Comparison of ENCODE assay signal across 22 cellular contexts in the genomic region with DNA sequence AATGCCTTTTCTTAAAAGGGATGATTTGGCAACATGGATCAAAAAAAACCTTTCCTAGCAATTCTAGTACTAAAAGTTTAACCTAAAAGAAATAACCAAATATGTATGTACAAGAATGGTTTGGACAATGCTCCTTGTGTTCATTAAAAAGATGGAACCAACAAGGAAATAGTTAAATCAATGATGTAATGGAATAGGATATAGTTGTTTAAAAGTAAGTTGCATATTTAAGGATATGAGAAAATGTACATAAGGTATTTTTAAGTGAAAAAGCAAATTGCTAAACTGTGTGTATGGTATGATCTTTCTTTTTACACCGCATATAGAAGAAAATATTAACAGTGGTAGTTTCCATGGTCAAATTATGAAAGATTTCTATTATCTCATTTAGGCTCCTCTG. TPM values are rescaled to one million over a fixed set of nuclear protein-coding genes. Genes with fewer than 3 reads are reported as not detected.
DNase-seq lines count a peak whose midpoint lies in the region; ATAC-seq, FAIRE-seq and TF ChIP-seq lines count a peak whose summit lies in the region.
"Had no signal": no experiment of that assay in that cellular context is flagged by ENCODE, and none has a peak within 500 bp of the region (broad histone marks: within the 10 kb centered on the region; RNA-seq: fewer than 3 reads in every experiment).

No MANE protein-coding gene starts in this region.

- no peaks in the 10 kb centered on the region for H3K9me3 ChIP-seq in HepG2 (ENCODE audit: low read length)
- no peaks in the 10 kb centered on the region for H3K9me3 ChIP-seq in right lobe of liver
- H3K9me3 ChIP-seq: A549; BLaER1 treated with 17β-estradiol and CSF1 and Interleukin-3, amounts not matched to agents 10 nM and 100 nM; Caco-2 had no signal

- no peak overlapping the region for H2AFZ ChIP-seq in HepG2 (ENCODE audit: low read length)

- H3K9ac ChIP-seq in HepG2 (ENCODE audit: insufficient read depth, low read depth, low read length), result no peak overlapping the region
- H3K9ac ChIP-seq: BLaER1 treated with 17β-estradiol and CSF1 and Interleukin-3, amounts not matched to agents 10 nM and 100 nM had no signal

- no peak for TF ChIP-seq RAD21 in HepG2 (CRISPR knock-in tag; IDR thresholded peaks at IDR 0.05)

- in situ Hi-C loops in HepG2 (cut with HindIII; ENCODE audit: extremely low pct_ligation_motif_present, low pct_unique_long_range_greater_than_20kb), result no loop called here

- H4K20me1 ChIP-seq in HepG2 (ENCODE audit: insufficient read depth, low read length), result no peaks in the 10 kb centered on the region
- H4K20me1 ChIP-seq: BLaER1 treated with 17β-estradiol and CSF1 and Interleukin-3, amounts not matched to agents 10 nM and 100 nM had no signal

- ATAC-seq in HepG2, result no peak
- no peak for ATAC-seq in right lobe of liver
- ATAC-seq: A549; CD8-positive, alpha-beta T cell; GM12878 had no signal

- WGBS in HepG2 (ENCODE audit: low lambda C conversion rate), result 97% methylated on average over 1 of the region's 1 CpG
- WGBS in right lobe of liver (ENCODE audit: insufficient coverage, low coverage, low lambda C conversion rate, missing lambda C conversion rate), result 100% methylated on average over 1 of the region's 1 CpG

- no peak for DNase-seq in HepG2 (ENCODE audit: low spot score)
- DNase-seq in right lobe of liver, result no peak
- DNase-seq in NAMALWA (ENCODE audit: low spot score), result no peak
- no peak for DNase-seq in NCI-H1436 treated with DMSO at 0.1 percent for 48 hours (lab: John Stamatoyannopoulos, UW)
- DNase-seq: AML-193; Caco-2; Calu3; CD4-positive, alpha-beta T cell; CD8-positive, alpha-beta T cell; DMS79 treated with DMSO at 0.1 percent for 48 hours; GDM1 had no signal

- H3K36me3 ChIP-seq in HepG2 (replicated peaks in 1 of 2; ENCODE audit: control insufficient read depth in 1 of 2, insufficient read depth in 2 of 2, low read length in 2 of 2) (peaks cover 0 to 51% of the 10 kb centered on the region in 2 experiments; a peak in 3 of 5 replicates), right lobe of liver (peaks cover 0 to 76% (median 22%) of the 10 kb centered on the region in 4 donors)
- H3K36me3 ChIP-seq: BLaER1 treated with 17β-estradiol and CSF1 and Interleukin-3, amounts not matched to agents 10 nM and 100 nM had no signal

- no peaks in the 10 kb centered on the region for H3K79me2 ChIP-seq in HepG2 (ENCODE audit: insufficient read depth, low read length)

- no TSS peak for BruUV-seq in HepG2 (replicated peaks; lab: Mats Ljungman, UMichigan)

- no peak overlapping the region for H3K4me3 ChIP-seq in HepG2 (replicated peaks in 1 of 3; ENCODE audit: insufficient read depth in 1 of 3, low read depth in 2 of 3, low read length in 3 of 3)
- H3K4me3 ChIP-seq in right lobe of liver, result no peak overlapping the region
- H3K4me3 ChIP-seq: A549; BLaER1 treated with 17β-estradiol and CSF1 and Interleukin-3, amounts not matched to agents 10 nM and 100 nM; GM12878 had no signal

- POLR2A ChIA-PET in HepG2 (lab: Yijun Ruan, JAX), result no interaction called here

- TF ChIP-seq CTCF in HepG2 (CRISPR knock-in tag; IDR thresholded peaks at IDR 0.05) (no peak), right lobe of liver (IDR thresholded peaks at IDR 0.05) (no peak)

- CTCF ChIA-PET in HepG2 (lab: Yijun Ruan, JAX; ENCODE audit: low intra/inter-chr PET ratio, low total read pairs), result no interaction called here

- no peak for TF ChIP-seq POLR2A in HepG2 (IDR thresholded peaks at IDR 0.05; ENCODE audit: insufficient read depth in 1 of 2, low read depth in 2 of 2, low read length in 2 of 2)
- TF ChIP-seq POLR2A in right lobe of liver (IDR thresholded peaks at IDR 0.05), result no peak

- H3K27me3 ChIP-seq in HepG2 (ENCODE audit: control insufficient read depth in 1 of 2, insufficient read depth in 2 of 2, low read length in 2 of 2), result no peaks in the 10 kb centered on the region
- no peaks in the 10 kb centered on the region for H3K27me3 ChIP-seq in right lobe of liver
- H3K27me3 ChIP-seq: BLaER1 treated with 17β-estradiol and CSF1 and Interleukin-3, amounts not matched to agents 10 nM and 100 nM had no signal

- intact Hi-C loops in HepG2 (cut with micrococcal nuclease; ENCODE audit: unreplicated experiment) (no loop called here), right lobe of liver (cut with DNase I) (no loop called here)

- FAIRE-seq in HepG2 (lab: Jason Lieb, UNC), result no peak
- FAIRE-seq in TTC549 (lab: Jason Lieb, UNC), result peak; percentile 79
- FAIRE-seq: A549, GM12878, GM12892, GM18507 had no signal

- TF ChIP-seq EP300 in HepG2 (IDR thresholded peaks at IDR 0.05; ENCODE audit: low read depth in 2 of 2, low read length in 2 of 2) (no peak), HepG2 (CRISPR knock-in tag; IDR thresholded peaks at IDR 0.05; ENCODE audit: borderline replicate concordance) (no peak)

- no peaks in the 10 kb centered on the region for H3K4me1 ChIP-seq in HepG2 (ENCODE audit: insufficient read depth, low read length)
- H3K4me1 ChIP-seq in right lobe of liver, result peaks cover 0 to 33% (median 0%) of the 10 kb centered on the region in 4 donors
- H3K4me1 ChIP-seq: BLaER1 treated with 17β-estradiol and CSF1 and Interleukin-3, amounts not matched to agents 10 nM and 100 nM; Caco-2 had no signal

- H3K4me2 ChIP-seq in HepG2 (ENCODE audit: low read depth, low read length), result no peak overlapping the region
- H3K4me2 ChIP-seq: A549; BLaER1 treated with 17β-estradiol and CSF1 and Interleukin-3, amounts not matched to agents 10 nM and 100 nM had no signal

- H3K27ac ChIP-seq in HepG2 (ENCODE audit: extremely low read length, insufficient read depth, low read length) (no peak overlapping the region), right lobe of liver (no peak overlapping the region)
- H3K27ac ChIP-seq: 22Rv1; A549; BLaER1 treated with 17β-estradiol and CSF1 and Interleukin-3, amounts not matched to agents 10 nM and 100 nM; C4-2B had no signal

RNA-seq across cellular contexts. Expression of gene SLC30A10, which starts 12.1 kb away (rescaled TPM):
- 14.7 and 30.2 TPM in 2 replicates for total RNA-seq in HepG2 (2016; rRNA removed; fragmentation: Illumina TruSeq; extraction: Trizol)
- 3.8 and 4.0 TPM in 2 replicates for total RNA-seq in HepG2 (2016; cell fraction: cytosol; rRNA removed; fragmentation: Illumina TruSeq; extraction: Trizol; ENCODE audit: low read depth)
- 13.7 and 28.0 TPM in 2 replicates for total RNA-seq in HepG2 (2016; cell fraction: insoluble cytoplasmic fraction; rRNA removed; fragmentation: Illumina TruSeq; extraction: Trizol)
- total RNA-seq in HepG2 (2016; cell fraction: membrane; rRNA removed; fragmentation: Illumina TruSeq; extraction: Trizol), result 7.4 and 8.2 TPM in 2 replicates
- 32.1 and 39.5 TPM in 2 replicates for total RNA-seq in HepG2 (2016; cell fraction: nucleus; rRNA removed; fragmentation: Illumina TruSeq; extraction: Trizol)
- 20.9 and 27.0 TPM in 2 replicates for polyA plus RNA-seq in HepG2 (2011; rRNA removed)
- 12.2 and 16.2 TPM in 2 replicates for polyA plus RNA-seq in HepG2 (2011; cell fraction: cytosol; rRNA removed)
- polyA plus RNA-seq in HepG2 (2011; cell fraction: nucleus; rRNA removed), result 39.6 and 51.3 TPM in 2 replicates
- polyA plus RNA-seq in HepG2 (2012), result 16.5 and 28.2 TPM in 2 replicates
- 1.8 TPM in 2 replicates for polyA plus RNA-seq in HepG2 (2016; cell fraction: cytosol; fragmentation: Illumina TruSeq; extraction: Trizol; ENCODE audit: low read depth)
- polyA plus RNA-seq in HepG2 (2016; cell fraction: insoluble cytoplasmic fraction; fragmentation: Illumina TruSeq; extraction: Trizol; ENCODE audit: low read depth), result 10.8 and 12.9 TPM in 2 replicates
- polyA plus RNA-seq in HepG2 (2016; cell fraction: membrane; fragmentation: Illumina TruSeq; extraction: Trizol; ENCODE audit: low read depth), result 4.1 and 4.5 TPM in 2 replicates
- polyA plus RNA-seq in HepG2 (2016; cell fraction: nucleus; fragmentation: Illumina TruSeq; extraction: Trizol; ENCODE audit: insufficient read depth, low read depth), result 70.7 and 74.5 TPM in 2 replicates
- polyA minus RNA-seq in HepG2 (2011; rRNA and poly(A)+ RNA removed; ENCODE audit: low replicate concordance), result 24.0 TPM in 1 of 2 replicates, not detected in the other
- 13.0 and 14.8 TPM in 2 replicates for polyA minus RNA-seq in HepG2 (2011; cell fraction: cytosol; rRNA and poly(A)+ RNA removed)
- 18.3 and 33.6 TPM in 2 replicates for polyA minus RNA-seq in HepG2 (2011; cell fraction: nucleus; rRNA and poly(A)+ RNA removed)
- total RNA-seq in right lobe of liver, result 10 to 100 TPM; 25.5 to 55.5 (median 36.6) TPM
- total RNA-seq: A172; B cell; Calu3; CD4-positive, alpha-beta T cell; CD8-positive, alpha-beta T cell; GM12878 had no signal
- polyA plus RNA-seq: BJ, GM12878 had no signal
